8 cellular contexts compared by ENCODE assay signal in genomic region chr1:108559215-108560142, GRCh38. TPM values are rescaled to one million over a fixed set of nuclear protein-coding genes. Genes with fewer than 3 reads are reported as not detected.
A peak's percentile ranks its signal among the peaks of the same experiment; 100 is the strongest.
DNase-seq lines count a peak whose midpoint lies in the region; ATAC-seq and TF ChIP-seq lines count a peak whose summit lies in the region.

Gene EEIG2, plus strand, starts transcription at chr1:108560100. Its CDS starts 329 bp downstream, at chr1:108560429.

- H3K9me3 Mint-ChIP-seq in T-helper 2 cell treated with Interferon-gamma antibody and Interleukin-4, amounts not matched to agents 5 μg/mL and 100 μg/mL, for 36 hours = no peaks in the 10 kb centered on the region

- no peaks in the 10 kb centered on the region for H3K27me3 Mint-ChIP-seq in T-helper 2 cell treated with Interferon-gamma antibody and Interleukin-4, amounts not matched to agents 5 μg/mL and 100 μg/mL, for 36 hours (ENCODE audit: low read depth)

- peak; percentile 90 to 92 (median 91) for DNase-seq in NCI-H1417 (lab: John Stamatoyannopoulos, UW)
- no peak for DNase-seq in NCI-H1417 treated with DMSO at 0.1 percent for 48 hours (lab: John Stamatoyannopoulos, UW)
- peak; percentile 57 for DNase-seq in NCI-H146 treated with DMSO at 0.1 percent for 48 hours (lab: John Stamatoyannopoulos, UW; ENCODE audit: unreplicated experiment)
- peak; percentile 88 for DNase-seq in T-helper 2 cell treated with Interferon-gamma antibody and Interleukin-4, amounts not matched to agents 5 μg/mL and 100 μg/mL, for 36 hours (ENCODE audit: low spot score)
- peak; percentile 24 to 93 for DNase-seq in ascending aorta (ENCODE audit: low spot score in 2 of 2)
- DNase-seq in iPS DF 19.7 (ENCODE audit: low read depth, low spot score) = peak; percentile 61
- DNase-seq in sciatic nerve (ENCODE audit: low spot score) = peak; percentile 92

- peaks cover 9 to 19% of the 10 kb centered on the region in 2 donors for H3K4me1 ChIP-seq in ascending aorta

- H3K27ac Mint-ChIP-seq in T-helper 2 cell treated with Interferon-gamma antibody and Interleukin-4, amounts not matched to agents 5 μg/mL and 100 μg/mL, for 36 hours = peak within 1 kb of the TSS; percentile 89

- H3K4me3 Mint-ChIP-seq in T-helper 2 cell treated with Interferon-gamma antibody and Interleukin-4, amounts not matched to agents 5 μg/mL and 100 μg/mL, for 36 hours = peak within 1 kb of the TSS; percentile 94

- intact Hi-C loops in ascending aorta (cut with DNase I) (loop anchor here (1.0 to 5.0 kb wide), 5 partner anchors 33 to 187 kb away; partner anchors contain the start of genes PRPF38B and STXBP3), sciatic nerve (cut with DNase I) (no loop called here)

- no peaks in the 10 kb centered on the region for H3K27me3 ChIP-seq in ascending aorta

- no peaks in the 10 kb centered on the region for H3K9me3 ChIP-seq in ascending aorta

- H3K4me1 Mint-ChIP-seq in T-helper 2 cell treated with Interferon-gamma antibody and Interleukin-4, amounts not matched to agents 5 μg/mL and 100 μg/mL, for 36 hours (ENCODE audit: low read depth) = peaks cover 29% of the 10 kb centered on the region

- no peaks in the 10 kb centered on the region for H3K36me3 Mint-ChIP-seq in T-helper 2 cell treated with Interferon-gamma antibody and Interleukin-4, amounts not matched to agents 5 μg/mL and 100 μg/mL, for 36 hours (ENCODE audit: low read depth)

- peak within 1 kb of the TSS; percentile 72 to 87 for H3K4me3 ChIP-seq in ascending aorta

- peak; percentile 47 to 83 (median 67) for TF ChIP-seq CTCF in ascending aorta (IDR thresholded peaks at IDR 0.05)

- ATAC-seq in HG02884 (IDR thresholded peaks at IDR 0.05; ENCODE audit: unreplicated experiment) (peak; percentile 56), sciatic nerve (peak; percentile 94)

- H3K27ac ChIP-seq in ascending aorta = peak within 1 kb of the TSS; percentile 72 to 75

- no peaks in the 10 kb centered on the region for H3K36me3 ChIP-seq in ascending aorta

RNA-seq across cellular contexts. Expression of gene EEIG2, which starts in this region (rescaled TPM):
- total RNA-seq in ascending aorta = 9.6 TPM
- 32.3 TPM for total RNA-seq in sciatic nerve
